In the genomic region with DNA sequence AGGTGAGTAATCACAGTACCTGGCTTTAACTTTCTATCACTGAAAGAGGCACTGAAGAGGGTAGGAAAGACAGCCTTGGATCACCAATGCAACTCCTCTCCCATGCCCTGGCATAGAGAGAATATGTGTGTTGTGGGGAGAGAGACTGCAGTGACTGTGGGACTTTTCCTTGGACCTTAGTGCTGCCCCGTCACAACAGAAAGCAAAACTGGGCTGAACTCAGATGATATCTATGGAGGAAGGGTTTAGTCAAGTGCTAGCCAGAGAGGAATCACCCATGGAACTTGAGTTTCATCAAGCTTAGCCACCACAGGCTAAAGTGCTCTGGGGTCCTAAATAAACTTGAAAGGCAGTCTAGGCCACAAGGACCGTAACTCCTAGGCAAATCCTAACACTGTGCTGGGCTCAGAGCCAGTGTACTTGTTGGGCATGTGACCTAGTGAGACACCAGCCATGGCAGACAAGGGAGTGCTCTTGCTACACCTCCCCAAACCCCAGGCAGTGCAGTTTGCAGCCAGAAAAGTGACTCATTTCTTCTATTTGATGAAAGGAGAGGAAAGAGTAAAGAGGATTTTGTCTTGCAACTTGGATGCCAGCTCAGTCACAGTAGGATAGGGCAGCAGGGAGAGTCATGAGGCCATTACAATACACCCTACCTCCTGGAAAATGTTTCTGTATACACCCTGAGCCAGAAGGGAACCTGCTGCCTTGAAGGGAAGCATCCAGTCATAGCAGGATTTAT, we compare ENCODE assay signal across 10 cellular contexts.
DNase-seq lines count a peak whose midpoint lies in the region; ATAC-seq, FAIRE-seq and TF ChIP-seq lines count a peak whose summit lies in the region.
"Had no signal": no experiment of that assay in that cellular context is flagged by ENCODE, and none has a peak within 500 bp of the region (broad histone marks: within the 10 kb centered on the region; RNA-seq: fewer than 3 reads in every experiment).

No MANE protein-coding gene starts in this region.

- no peak for ATAC-seq in GM19467 (IDR thresholded peaks at IDR 0.05; ENCODE audit: unreplicated experiment)
- no peak for ATAC-seq in GM21619 (IDR thresholded peaks at IDR 0.05; ENCODE audit: unreplicated experiment)

- peak overlapping the region; percentile 89 for H3K27ac ChIP-seq in epithelial cell of prostate
- H3K27ac ChIP-seq: neutrophil had no signal

- FAIRE-seq in GM12892 (lab: Jason Lieb, UNC): peak; percentile 58
- FAIRE-seq: G401.6 had no signal

- DNase-seq in GM12892 (ENCODE audit: insufficient read length) (no peak), NCI-H446 treated with DMSO at 0.1 percent for 48 hours (lab: John Stamatoyannopoulos, UW) (peak; percentile 79), epithelial cell of prostate (ENCODE audit: low read depth, low spot score) (peak; percentile 76), renal cortical epithelial cell (ENCODE audit: low read depth) (peak; percentile 88), NCI-H187 treated with DMSO at 0.1 percent for 48 hours (lab: John Stamatoyannopoulos, UW) (no peak)
- DNase-seq: dermis blood vessel endothelial cell had no signal

- no peak for TF ChIP-seq POLR2A in GM12892 (IDR thresholded peaks at IDR 0.05; ENCODE audit: low read depth, low read length)

Comparison
In these comparisons a context has a peak if more than half of its experiments do, and no peak if none do; other contexts are left out.
1. DNase-seq: peak in NCI-H446 treated with DMSO at 0.1 percent for 48 hours (single experiment), epithelial cell of prostate (single experiment) and renal cortical epithelial cell (single experiment); none in GM12892 (single experiment) and NCI-H187 treated with DMSO at 0.1 percent for 48 hours (single experiment).